ENCODE assay signal across 11 cellular contexts in the genomic region with DNA sequence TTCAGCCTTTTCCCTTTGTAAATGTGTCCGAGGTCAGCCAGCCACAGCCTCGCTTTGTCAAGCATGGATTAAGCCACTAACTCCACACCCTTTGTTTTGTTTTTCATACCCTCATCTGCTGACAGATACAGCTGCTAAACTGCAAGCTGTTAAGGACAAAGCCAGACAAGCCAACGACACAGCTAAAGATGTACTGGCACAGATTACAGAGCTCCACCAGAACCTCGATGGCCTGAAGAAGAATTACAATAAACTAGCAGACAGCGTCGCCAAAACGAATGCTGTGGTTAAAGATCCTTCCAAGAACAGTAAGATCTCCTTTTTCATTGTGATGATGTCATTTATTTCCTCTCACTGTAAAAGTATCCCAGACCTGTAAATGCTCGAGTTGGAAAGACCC.
DNase-seq lines count a peak whose midpoint lies in the region; FAIRE-seq and TF ChIP-seq lines count a peak whose summit lies in the region.
"Had no signal": no experiment of that assay in that cellular context is flagged by ENCODE, and none has a peak within 500 bp of the region (broad histone marks: within the 10 kb centered on the region; RNA-seq: fewer than 3 reads in every experiment).

No MANE protein-coding gene starts in this region.

- TF ChIP-seq POLR2A in GM12892 (IDR thresholded peaks at IDR 0.05; ENCODE audit: low read depth, low read length) = no peak

- H3K9me3 Mint-ChIP-seq in mesothelial cell of epicardium = no peaks in the 10 kb centered on the region
- H3K9me3 Mint-ChIP-seq: IgD-negative memory B cell, nephron progenitor cell had no signal

- no peak overlapping the region for H3K4me3 Mint-ChIP-seq in mesothelial cell of epicardium
- H3K4me3 Mint-ChIP-seq: IgD-negative memory B cell, nephron progenitor cell had no signal

- no peak for TF ChIP-seq CTCF in mesothelial cell of epicardium (IDR thresholded peaks at IDR 0.05; ENCODE audit: unreplicated experiment)

- peaks cover 7% of the 10 kb centered on the region for H3K36me3 Mint-ChIP-seq in mesothelial cell of epicardium
- H3K36me3 Mint-ChIP-seq: IgD-negative memory B cell had no signal

- peaks cover 4% of the 10 kb centered on the region for H3K27me3 Mint-ChIP-seq in mesothelial cell of epicardium (ENCODE audit: low read depth)

- DNase-seq in EH (ENCODE audit: low read depth) (peak; percentile 29), NCI-H524 (lab: John Stamatoyannopoulos, UW) (peak; percentile 52 to 88), dermis blood vessel endothelial cell (peak; percentile 3), iris pigment epithelial cell (ENCODE audit: low read depth) (peak; percentile 41), mesothelial cell of epicardium (ENCODE audit: low spot score in 2 of 2, unreplicated experiment in 2 of 2) (no peak), NCI-H2081 treated with DMSO at 0.1 percent for 48 hours (lab: John Stamatoyannopoulos, UW) (no peak), GM12892 (ENCODE audit: insufficient read length) (no peak)
- DNase-seq in stimulated activated CD8-positive, alpha-beta memory T cell treated with anti-CD3 and anti-CD28 coated beads, Interleukin-4, amount 100 ng/mL, for 48 hours = no peak
- DNase-seq: aorta, nephron progenitor cell had no signal

- no peak overlapping the region for H3K27ac Mint-ChIP-seq in mesothelial cell of epicardium
- H3K27ac Mint-ChIP-seq: IgD-negative memory B cell, nephron progenitor cell had no signal

- H3K4me1 Mint-ChIP-seq in mesothelial cell of epicardium = peaks cover 9% of the 10 kb centered on the region

- no peak for FAIRE-seq in GM12892 (lab: Jason Lieb, UNC)

Comparison
In these comparisons a context has a peak if more than half of its experiments do, and no peak if none do; other contexts are left out.
1. DNase-seq: peak in EH (single experiment), NCI-H524 (2 of 2), dermis blood vessel endothelial cell (single experiment) and iris pigment epithelial cell (single experiment); none in mesothelial cell of epicardium (0 of 2), NCI-H2081 treated with DMSO at 0.1 percent for 48 hours (single experiment), GM12892 (single experiment) and stimulated activated CD8-positive, alpha-beta memory T cell treated with anti-CD3 and anti-CD28 coated beads, Interleukin-4, amount 100 ng/mL, for 48 hours (single experiment).